Comparison of ENCODE assay signal across 9 cellular contexts in genomic region chr5:10626473-10627013, GRCh38.
DNase-seq lines count a peak whose midpoint lies in the region; ATAC-seq and TF ChIP-seq lines count a peak whose summit lies in the region.
"Had no signal": no experiment of that assay in that cellular context is flagged by ENCODE, and none has a peak within 500 bp of the region (broad histone marks: within the 10 kb centered on the region; RNA-seq: fewer than 3 reads in every experiment).

No MANE protein-coding gene starts in this region.

- H3K4me3 Mint-ChIP-seq in type B pancreatic cell, result peak overlapping the region; percentile 91

- H2AFZ ChIP-seq in hepatocyte, result no peak overlapping the region

- no peaks in the 10 kb centered on the region for H4K20me1 ChIP-seq in hepatocyte (ENCODE audit: insufficient read depth, poor library complexity, severe bottlenecking)

- H3K27me3 Mint-ChIP-seq in type B pancreatic cell, result peaks cover 5% of the 10 kb centered on the region

- intact Hi-C loops in cardiac septum (cut with DNase I) (loop anchor here (2.0 to 5.0 kb wide), 3 partner anchors 59 to 339 kb away; no protein-coding TSS in a partner anchor), left ventricle myocardium superior (cut with micrococcal nuclease) (no loop called here)

- H3K4me1 ChIP-seq in hepatocyte (ENCODE audit: insufficient read depth), result peaks cover 6% of the 10 kb centered on the region

- peak overlapping the region; percentile 78 for H3K4me2 ChIP-seq in hepatocyte

- no peak for TF ChIP-seq CTCF in hepatocyte (IDR thresholded peaks at IDR 0.05; ENCODE audit: poor library complexity)
- TF ChIP-seq CTCF in type B pancreatic cell (conservative IDR thresholded peaks at IDR 0.05), result no peak
- no peak for TF ChIP-seq CTCF in GM13976 (IDR thresholded peaks at IDR 0.05; ENCODE audit: borderline replicate concordance, control extremely low read depth, extremely low read depth, insufficient read depth, missing control alignments)

- no peaks in the 10 kb centered on the region for H3K27me3 ChIP-seq in hepatocyte

- peaks cover 23% of the 10 kb centered on the region for H3K4me1 Mint-ChIP-seq in type B pancreatic cell (ENCODE audit: unreplicated experiment)

- no peaks in the 10 kb centered on the region for H3K79me2 ChIP-seq in hepatocyte

- H3K9me3 ChIP-seq in hepatocyte (ENCODE audit: low read depth), result no peaks in the 10 kb centered on the region

- peaks cover 5% of the 10 kb centered on the region for H3K9me3 Mint-ChIP-seq in type B pancreatic cell

- H3K36me3 Mint-ChIP-seq in type B pancreatic cell, result no peaks in the 10 kb centered on the region

- H3K27ac Mint-ChIP-seq in type B pancreatic cell, result no peak overlapping the region

- H3K27ac ChIP-seq in hepatocyte, result peak overlapping the region; percentile 42
- H3K27ac ChIP-seq: epithelial cell of prostate had no signal

- in situ Hi-C loops in GM13976 (cut with MboI; ENCODE audit: low sequenced_read_pairs, unreplicated experiment), result loop anchor here (10.0 kb wide), 1 partner anchor 172 kb away; no protein-coding TSS in a partner anchor

- WGBS in hepatocyte (ENCODE audit: low lambda C conversion rate, missing lambda C conversion rate), result 67% methylated on average over 12 of the region's 12 CpGs

- DNase-seq in cardiac septum (ENCODE audit: low spot score), result peak; percentile 82
- DNase-seq in left ventricle myocardium superior, result no peak
- peak; percentile 88 for DNase-seq in SIG-M5 (lab: John Stamatoyannopoulos, UW)
- no peak for DNase-seq in hepatocyte (ENCODE audit: low spot score)
- DNase-seq in type B pancreatic cell (ENCODE audit: extremely low spot score, unreplicated experiment), result no peak
- no peak for DNase-seq in GM13976 (ENCODE audit: low spot score)
- DNase-seq in activated gamma-delta T cell treated with Interleukin-2 at 50 U/mL for 16 hours, result no peak

- H3K36me3 ChIP-seq in hepatocyte (replicated peaks; ENCODE audit: insufficient read depth, low read depth), result no peaks in the 10 kb centered on the region

- no peaks in the 10 kb centered on the region for H3K9me2 ChIP-seq in hepatocyte (replicated peaks; ENCODE audit: insufficient read depth)

- no peak overlapping the region for H3K4me3 ChIP-seq in hepatocyte

- ATAC-seq in left ventricle myocardium superior (no peak), HG02840 (IDR thresholded peaks at IDR 0.05; ENCODE audit: low FRiP score, unreplicated experiment) (no peak)

Comparison
In these comparisons a context has a peak if more than half of its experiments do, and no peak if none do; other contexts are left out.
1. DNase-seq: peak in cardiac septum (single experiment) and SIG-M5 (single experiment); none in left ventricle myocardium superior (single experiment), hepatocyte (single experiment), type B pancreatic cell (single experiment), GM13976 (single experiment) and activated gamma-delta T cell treated with Interleukin-2 at 50 U/mL for 16 hours (single experiment).